In genomic region chr3:100154171-100154570, GRCh38 we compare ENCODE assay signal across 1 cellular context.
TF ChIP-seq lines count a peak whose summit lies in the region.

No MANE protein-coding gene starts in this region.

TF ChIP-seq in K562, 482 proteins besides CTCF, POLR2A, EP300 and RAD21 (continued from another document):
- no peak for TF ChIP-seq VEZF1 (CRISPR knock-in tag; IDR thresholded peaks at IDR 0.05)
